ENCODE assay signal across 10 cellular contexts in the genomic region with DNA sequence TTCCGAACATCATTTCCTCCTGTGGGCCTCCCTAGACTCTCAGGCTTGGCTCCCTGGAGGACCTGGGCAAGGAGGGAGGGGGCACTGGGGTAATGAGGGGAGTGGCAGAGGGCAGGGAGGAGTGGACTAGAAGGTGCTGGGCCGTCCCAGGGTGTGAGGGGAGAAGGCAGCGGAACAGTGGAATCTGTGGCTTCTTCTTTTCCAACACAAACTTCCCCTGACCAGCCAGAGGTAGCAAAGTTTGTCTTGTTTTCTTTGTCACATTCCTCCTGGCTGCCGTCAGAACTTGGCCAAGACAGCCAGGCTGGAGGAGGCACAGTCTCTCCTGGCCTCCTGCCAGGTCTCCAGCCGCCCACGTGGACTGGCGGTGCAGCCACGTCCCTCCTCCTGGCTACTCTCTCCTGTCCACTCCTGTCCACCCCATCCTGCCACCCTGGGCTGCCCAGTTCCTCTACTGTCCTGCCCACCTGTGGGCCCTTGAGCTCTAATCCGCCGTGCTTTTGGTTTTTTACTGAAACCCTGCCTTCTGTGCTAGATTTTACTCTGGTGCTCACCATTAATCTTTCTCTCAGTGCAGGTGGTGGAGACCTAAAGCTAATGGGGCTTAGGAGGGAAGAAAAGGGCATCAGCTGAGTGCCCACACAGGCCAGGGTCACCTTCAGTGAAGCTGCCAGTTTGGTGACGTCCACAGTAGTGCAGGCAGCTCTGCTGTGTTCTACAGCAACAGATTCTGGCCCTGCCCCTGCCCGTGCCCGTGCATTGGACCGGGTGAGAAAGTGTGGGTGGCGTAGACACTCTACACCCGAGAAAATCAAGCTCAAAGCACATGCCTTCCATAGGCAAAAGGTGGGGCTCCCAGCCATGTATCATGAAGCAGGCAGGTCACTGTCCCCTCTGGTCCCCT. TPM values are rescaled to one million over a fixed set of nuclear protein-coding genes. Genes with fewer than 3 reads are reported as not detected.
DNase-seq lines count a peak whose midpoint lies in the region; ATAC-seq and TF ChIP-seq lines count a peak whose summit lies in the region.
"Had no signal": no experiment of that assay in that cellular context is flagged by ENCODE, and none has a peak within 500 bp of the region (broad histone marks: within the 10 kb centered on the region; RNA-seq: fewer than 3 reads in every experiment).

No MANE protein-coding gene starts in this region.

- no peak for TF ChIP-seq POLR2A in body of pancreas (IDR thresholded peaks at IDR 0.05)
- TF ChIP-seq POLR2A in transverse colon (IDR thresholded peaks at IDR 0.05), result no peak

- H3K9me3 ChIP-seq in body of pancreas (no peaks in the 10 kb centered on the region), smooth muscle cell (replicated peaks; ENCODE audit: low read depth) (no peaks in the 10 kb centered on the region), transverse colon (no peaks in the 10 kb centered on the region)

- H3K36me3 ChIP-seq in body of pancreas (replicated peaks in 1 of 2; ENCODE audit: insufficient read depth in 1 of 2, low read depth in 2 of 2), result no peaks in the 10 kb centered on the region
- H3K36me3 ChIP-seq in smooth muscle cell (ENCODE audit: low read depth), result no peaks in the 10 kb centered on the region
- H3K36me3 ChIP-seq in transverse colon, result no peaks in the 10 kb centered on the region

- H3K4me1 ChIP-seq in body of pancreas, result peaks cover 39% of the 10 kb centered on the region
- H3K4me1 ChIP-seq in smooth muscle cell (ENCODE audit: low read depth), result no peaks in the 10 kb centered on the region
- H3K4me1 ChIP-seq in transverse colon, result peaks cover 0 to 12% (median 4%) of the 10 kb centered on the region in 4 donors

- intact Hi-C loops in body of pancreas (cut with DNase I), result no loop called here
- intact Hi-C loops in transverse colon (cut with DNase I; ENCODE audit: low total_unique reads), result no loop called here

- H3K4me2 ChIP-seq in smooth muscle cell, result no peak overlapping the region

- in situ Hi-C loops in transverse colon (cut with MboI; ENCODE audit: low pct_ligation_motif_present in 1 of 4, low pct_unique_long_range_greater_than_20kb in 1 of 4, low sequenced_read_pairs in 3 of 4), result no loop called here

- ATAC-seq in body of pancreas (peak; percentile 81), GM21526 (IDR thresholded peaks at IDR 0.05; ENCODE audit: low FRiP score, unreplicated experiment) (no peak)
- ATAC-seq: activated T-cell treated with anti-CD3 and anti-CD28 coated beads, Interleukin-2, amount 50 U/mL, for 72 hours had no signal

- no peak overlapping the region for H2AFZ ChIP-seq in smooth muscle cell (ENCODE audit: low read depth)

- no peak overlapping the region for H3K4me3 ChIP-seq in body of pancreas
- no peak overlapping the region for H3K4me3 ChIP-seq in smooth muscle cell
- H3K4me3 ChIP-seq in transverse colon, result no peak overlapping the region

- no peaks in the 10 kb centered on the region for H3K79me2 ChIP-seq in smooth muscle cell (ENCODE audit: low read depth)

- H3K27me3 ChIP-seq in body of pancreas (no peaks in the 10 kb centered on the region), smooth muscle cell (ENCODE audit: low read depth) (no peaks in the 10 kb centered on the region), transverse colon (no peaks in the 10 kb centered on the region)

- peak; percentile 60 for DNase-seq in HS-5 (ENCODE audit: low read depth)
- peak; percentile 55 to 83 (median 75) for DNase-seq in body of pancreas
- peak; percentile 20 for DNase-seq in inferior parietal cortex (ENCODE audit: extremely low spot score)
- peak; percentile 14 for DNase-seq in smooth muscle cell (lab: John Stamatoyannopoulos, UW; ENCODE audit: unreplicated experiment)
- no peak for DNase-seq in DMS79 (lab: John Stamatoyannopoulos, UW)
- no peak for DNase-seq in activated CD4-positive, alpha-beta T cell treated with anti-CD3 and anti-CD28 coated beads, Interleukin-2, amount 50 U/mL, for 48 hours
- no peak for DNase-seq in transverse colon
- DNase-seq: activated T-cell treated with anti-CD3 and anti-CD28 coated beads, Interleukin-2, amount 50 U/mL, for 72 hours; NCI-H1436 treated with DMSO at 0.1 percent for 48 hours had no signal

- H4K20me1 ChIP-seq in smooth muscle cell (ENCODE audit: low read depth), result no peaks in the 10 kb centered on the region

- TF ChIP-seq CTCF in body of pancreas (IDR thresholded peaks at IDR 0.05), result no peak
- TF ChIP-seq CTCF in smooth muscle cell (IDR thresholded peaks at IDR 0.05; ENCODE audit: borderline replicate concordance, insufficient read depth, poor library complexity, severe bottlenecking), result no peak
- no peak for TF ChIP-seq CTCF in transverse colon (IDR thresholded peaks at IDR 0.05)

- no peaks in the 10 kb centered on the region for H3F3A ChIP-seq in smooth muscle cell (ENCODE audit: low read depth)

- peak overlapping the region; percentile 77 for H3K9ac ChIP-seq in smooth muscle cell (ENCODE audit: low read depth)

- TF ChIP-seq EP300 in transverse colon (IDR thresholded peaks at IDR 0.05; ENCODE audit: low read depth), result no peak

- WGBS in body of pancreas, 2 donors, result 35 to 38% methylated on average over 16 of the region's 16 CpGs
- WGBS in smooth muscle cell (ENCODE audit: low lambda C conversion rate), result 61% methylated on average over 16 of the region's 16 CpGs
- 17 to 38% methylated on average over 1 to 16 of the region's 16 CpGs for WGBS in transverse colon (ENCODE audit: low coverage in 1 of 2), 2 donors

- H3K27ac ChIP-seq in body of pancreas (peak overlapping the region in 1 of 4 donors; percentile 81), smooth muscle cell (ENCODE audit: low read depth) (peak overlapping the region; percentile 81), transverse colon (peak overlapping the region in 2 of 4 donors; percentile 53 to 56)

RNA-seq across cellular contexts. Expression of a gene that starts 2.8 kb away (rescaled TPM):
- total RNA-seq in body of pancreas (not detected), smooth muscle cell (1.4 and 11.6 TPM in 2 replicates), transverse colon (not detected)
- 1.2 TPM in 1 of 2 replicates, not detected in the other for polyA plus RNA-seq in smooth muscle cell
- total RNA-seq: activated T-cell treated with anti-CD3 and anti-CD28 coated beads, Interleukin-2, amount 50 U/mL, for 72 hours had no signal

RNA-seq across cellular contexts. Expression of a gene that starts 8.5 kb away (rescaled TPM):
- total RNA-seq in body of pancreas (1 to 10 TPM; 1.6 to 3.4 TPM), smooth muscle cell (2.6 and 6.5 TPM in 2 replicates), transverse colon (10 to 100 TPM in 2 of 4 donors, 1 to 10 TPM in 2; 8.8 to 19.0 (median 13.4) TPM)
- 1.6 and 2.1 TPM in 2 replicates for polyA plus RNA-seq in smooth muscle cell

RNA-seq across cellular contexts. Expression of a gene that starts 10.7 kb away (rescaled TPM):
- not detected for total RNA-seq in body of pancreas
- total RNA-seq in smooth muscle cell, result 0.63 and 0.94 TPM in 2 replicates
- polyA plus RNA-seq in smooth muscle cell, result 0.52 and 1.5 TPM in 2 replicates
- not detected for total RNA-seq in transverse colon
- total RNA-seq: activated T-cell treated with anti-CD3 and anti-CD28 coated beads, Interleukin-2, amount 50 U/mL, for 72 hours had no signal

RNA-seq across cellular contexts. Expression of a gene that starts 15.8 kb away (rescaled TPM):
- total RNA-seq in body of pancreas (not detected), smooth muscle cell (0.49 and 0.90 TPM in 2 replicates), transverse colon (not detected)
- polyA plus RNA-seq in smooth muscle cell, result 0.97 and 1.1 TPM in 2 replicates
- total RNA-seq: activated T-cell treated with anti-CD3 and anti-CD28 coated beads, Interleukin-2, amount 50 U/mL, for 72 hours had no signal

RNA-seq across cellular contexts. Expression of a gene that starts 34.5 kb away (rescaled TPM):
- 10 to 100 TPM; 15.6 to 28.7 TPM for total RNA-seq in body of pancreas
- total RNA-seq in smooth muscle cell, result 4.9 and 8.2 TPM in 2 replicates
- 15.0 and 25.4 TPM in 2 replicates for polyA plus RNA-seq in smooth muscle cell
- total RNA-seq in transverse colon, result 10 to 100 TPM; 15.0 to 44.1 (median 29.9) TPM

Comparison
In these comparisons a context has a peak if more than half of its experiments do, and no peak if none do; other contexts are left out.
1. DNase-seq: peak in HS-5 (single experiment), body of pancreas (4 of 4), inferior parietal cortex (single experiment) and smooth muscle cell (single experiment); none in DMS79 (single experiment), activated CD4-positive, alpha-beta T cell treated with anti-CD3 and anti-CD28 coated beads, Interleukin-2, amount 50 U/mL, for 48 hours (0 of 2) and transverse colon (single experiment).